9 cellular contexts compared by ENCODE assay signal in genomic region chr1:197395209-197395608, GRCh38.
"Had no signal": no experiment of that assay in that cellular context is flagged by ENCODE, and none has a peak within 500 bp of the region (broad histone marks: within the 10 kb centered on the region; RNA-seq: fewer than 3 reads in every experiment).

No MANE protein-coding gene starts in this region.

- H3K27ac ChIP-seq: GM23248, HL-60 had no signal

- H3K9ac ChIP-seq: GM23248 had no signal

- ATAC-seq: HCT116, HepG2 had no signal

- H2AFZ ChIP-seq: GM23248 had no signal

- H3K4me3 ChIP-seq: GM23248 had no signal

- DNase-seq: GM23248, H9, HFFc6, KBM-7 had no signal

- FAIRE-seq: H1, H54, HepG2 had no signal
